ENCODE assay signal across 8 cellular contexts in genomic region chr3:138329127-138329983, GRCh38. TPM values are rescaled to one million over a fixed set of nuclear protein-coding genes. Genes with fewer than 3 reads are reported as not detected.
DNase-seq lines count a peak whose midpoint lies in the region; ATAC-seq and TF ChIP-seq lines count a peak whose summit lies in the region.

Gene NME9 (minus strand): TSS chr3:138329851. CDS start chr3:138329335, 516 bp downstream.

- H2AFZ ChIP-seq in osteoblast (ENCODE audit: low read length) = peak within 1 kb of the TSS; percentile 90

- H3K79me2 ChIP-seq in osteoblast (ENCODE audit: insufficient read depth, low read length) = no peaks in the 10 kb centered on the region

- no peaks in the 10 kb centered on the region for H3K36me3 Mint-ChIP-seq in HFFc6 (ENCODE audit: low read depth)
- H3K36me3 Mint-ChIP-seq in activated naive CD8-positive, alpha-beta T cell = no peaks in the 10 kb centered on the region

- peak within 1 kb of the TSS; percentile 89 for H3K4me3 Mint-ChIP-seq in HFFc6
- peak within 1 kb of the TSS; percentile 93 for H3K4me3 Mint-ChIP-seq in activated naive CD8-positive, alpha-beta T cell

- H3K9me3 Mint-ChIP-seq in HFFc6 = no peaks in the 10 kb centered on the region
- H3K9me3 Mint-ChIP-seq in activated naive CD8-positive, alpha-beta T cell (ENCODE audit: low read depth) = no peaks in the 10 kb centered on the region

- H3K27ac ChIP-seq in osteoblast (ENCODE audit: low read depth, low read length) = no peak within 1 kb of the TSS
- H3K27ac ChIP-seq in testis = peak within 1 kb of the TSS; percentile 13 to 68

- peak; percentile 76 for DNase-seq in HFFc6
- DNase-seq in NCI-H1092 (lab: John Stamatoyannopoulos, UW) = peak; percentile 96
- DNase-seq in SKM-1 treated with dmso at 0.1 percent for 144 hours (lab: John Stamatoyannopoulos, UW; ENCODE audit: unreplicated experiment) = peak; percentile 67
- DNase-seq in Right ventricle myocardium inferior (ENCODE audit: missing footprints) = peak; percentile 93
- peak; percentile 91 for DNase-seq in osteoblast (ENCODE audit: insufficient read length, low spot score, missing footprints)
- DNase-seq in testis = peak; percentile 96

- ATAC-seq in Right ventricle myocardium inferior = peak; percentile 96

- 0 out of 2 replicates have a peak, but pooled peaks cover 3% of the 10 kb centered on the region for H3K4me1 ChIP-seq in ES-I3 (ENCODE audit: insufficient read depth, low read length)
- peaks cover 11% of the 10 kb centered on the region for H3K4me1 ChIP-seq in osteoblast (ENCODE audit: insufficient read depth, low read length)
- no peaks in the 10 kb centered on the region for H3K4me1 ChIP-seq in testis

- WGBS in testis, 2 donors = 0 to 1% methylated on average over 35 to 62 of the region's 62 CpGs

- no peak for TF ChIP-seq POLR2A in testis (IDR thresholded peaks at IDR 0.05)

- no peaks in the 10 kb centered on the region for H4K20me1 ChIP-seq in osteoblast (ENCODE audit: insufficient read depth, low read length)

- peaks cover 30% of the 10 kb centered on the region for H3K4me1 Mint-ChIP-seq in HFFc6 (ENCODE audit: low read depth)
- H3K4me1 Mint-ChIP-seq in activated naive CD8-positive, alpha-beta T cell (ENCODE audit: low read depth) = peaks cover 23% of the 10 kb centered on the region

- peak within 1 kb of the TSS; percentile 73 for H3K27ac Mint-ChIP-seq in HFFc6
- H3K27ac Mint-ChIP-seq in activated naive CD8-positive, alpha-beta T cell = peak within 1 kb of the TSS; percentile 84

- TF ChIP-seq CTCF in HFFc6 (IDR thresholded peaks at IDR 0.05) (peak; percentile 73), osteoblast (IDR thresholded peaks at IDR 0.05; ENCODE audit: extremely low read depth, low read depth, low read length) (peak; percentile 58), testis (IDR thresholded peaks at IDR 0.05) (peak in 2 of 3 experiments; percentile 45 to 54)

- no peaks in the 10 kb centered on the region for H3K36me3 ChIP-seq in ES-I3 (ENCODE audit: insufficient read depth, low read length)
- H3K36me3 ChIP-seq in osteoblast (ENCODE audit: insufficient read depth, low read length) = no peaks in the 10 kb centered on the region
- no peaks in the 10 kb centered on the region for H3K36me3 ChIP-seq in testis (ENCODE audit: low read depth, missing control alignments)

- intact Hi-C loops in Right ventricle myocardium inferior (cut with DNase I) = no loop called here
- intact Hi-C loops in testis (cut with DNase I; ENCODE audit: low total_unique reads) = no loop called here

- peak within 1 kb of the TSS; percentile 67; the same call in 1 of the 2 replicates for H3K9ac ChIP-seq in ES-I3 (ENCODE audit: low read depth, low read length)

- peak within 1 kb of the TSS; percentile 77 for H3K4me3 ChIP-seq in osteoblast (ENCODE audit: insufficient read depth, low read length)
- peak within 1 kb of the TSS; percentile 65 for H3K4me3 ChIP-seq in testis

- peaks cover 4% of the 10 kb centered on the region for H3K27me3 Mint-ChIP-seq in HFFc6 (ENCODE audit: insufficient read depth)
- no peaks in the 10 kb centered on the region for H3K27me3 Mint-ChIP-seq in activated naive CD8-positive, alpha-beta T cell

- H3K4me2 ChIP-seq in osteoblast (ENCODE audit: insufficient read depth, low read length) = peak within 1 kb of the TSS; percentile 97

- H3K9me3 ChIP-seq in ES-I3 (ENCODE audit: control insufficient read depth, insufficient read depth, low read length) (no peaks in the 10 kb centered on the region), osteoblast (ENCODE audit: low read depth, low read length) (no peaks in the 10 kb centered on the region), testis (no peaks in the 10 kb centered on the region)

- no peaks in the 10 kb centered on the region for H3K27me3 ChIP-seq in osteoblast (ENCODE audit: insufficient read depth, low read length)
- H3K27me3 ChIP-seq in testis = no peaks in the 10 kb centered on the region

RNA-seq across cellular contexts. Expression of gene NME9, which starts in this region (rescaled TPM):
- not detected for total RNA-seq in HFFc6 (2021; fragmentation: NEBNext Ultra II Directional; extraction: Animal tissue kit (Norgen Biotek cat#: 25700))
- total RNA-seq in Right ventricle myocardium inferior (not detected), osteoblast (not detected in 2 replicates), testis (1 to 10 TPM; 3.2 to 8.0 TPM)
- 11.5 TPM for polyA plus RNA-seq in testis (ENCODE audit: insufficient read depth, low read depth, low replicate concordance)

Comparison
In these comparisons a context has a peak if more than half of its experiments do, and no peak if none do; other contexts are left out.
1. Peak in DNase-seq in HFFc6; RNA of the gene not detected or under 1 TPM.
2. Peak in DNase-seq and ATAC-seq in Right ventricle myocardium inferior; RNA of the gene not detected or under 1 TPM.
3. Peak in DNase-seq, H3K4me3 ChIP-seq and H3K4me2 ChIP-seq in osteoblast; RNA of the gene not detected or under 1 TPM.